ENCODE assay signal across 14 cellular contexts in the genomic region with DNA sequence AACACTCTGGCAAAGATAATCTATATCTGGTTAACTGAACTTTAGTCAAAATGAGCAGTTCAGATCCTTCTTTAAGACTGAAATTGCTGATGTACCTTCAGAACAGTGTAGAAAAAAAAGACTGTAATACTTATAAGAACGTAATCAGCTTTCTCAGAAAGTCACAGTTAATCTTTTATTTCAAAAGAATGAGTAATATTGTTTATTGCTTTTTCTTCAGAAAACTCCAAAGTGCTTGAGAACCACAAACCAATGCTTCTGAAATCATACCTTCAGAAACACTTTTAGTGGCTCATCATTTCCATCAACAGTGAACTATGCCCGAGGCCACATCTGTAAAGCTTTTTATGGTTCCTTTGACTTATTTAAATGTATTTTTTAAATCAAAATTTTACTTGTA. TPM values are rescaled to one million over a fixed set of nuclear protein-coding genes. Genes with fewer than 3 reads are reported as not detected.
DNase-seq lines count a peak whose midpoint lies in the region; ATAC-seq and TF ChIP-seq lines count a peak whose summit lies in the region.
"Had no signal": no experiment of that assay in that cellular context is flagged by ENCODE, and none has a peak within 500 bp of the region (broad histone marks: within the 10 kb centered on the region; RNA-seq: fewer than 3 reads in every experiment).

No MANE protein-coding gene starts in this region.

- H3K27me3 Mint-ChIP-seq in activated CD8-positive, alpha-beta memory T cell treated with anti-CD3 and anti-CD28 coated beads, Interleukin-2, amount 10 ng/mL, durations not matched to agents 7 days and 5 days: no peaks in the 10 kb centered on the region
- peaks cover 0 to 7% (median 2%) of the 10 kb centered on the region in 3 donors for H3K27me3 Mint-ChIP-seq in immature natural killer cell (ENCODE audit: low read depth in 3 of 3)

- H3K9me3 Mint-ChIP-seq in activated CD8-positive, alpha-beta memory T cell treated with anti-CD3 and anti-CD28 coated beads, Interleukin-2, amount 10 ng/mL, durations not matched to agents 7 days and 5 days (ENCODE audit: low read depth): peaks cover 7% of the 10 kb centered on the region
- H3K9me3 Mint-ChIP-seq in stimulated activated effector memory CD8-positive, alpha-beta T cell treated with anti-CD3 and anti-CD28 coated beads, Interleukin-12 subunit alpha, Interleukin-12 subunit beta, amount 100 ng/mL, for 72 hours: peaks cover 7% of the 10 kb centered on the region
- peaks cover 0 to 12% (median 7%) of the 10 kb centered on the region in 6 donors for H3K9me3 Mint-ChIP-seq in immature natural killer cell

- no peak overlapping the region for H3K4me3 Mint-ChIP-seq in activated CD8-positive, alpha-beta memory T cell treated with anti-CD3 and anti-CD28 coated beads, Interleukin-2, amount 10 ng/mL, durations not matched to agents 7 days and 5 days
- H3K4me3 Mint-ChIP-seq in stimulated activated effector memory CD8-positive, alpha-beta T cell treated with anti-CD3 and anti-CD28 coated beads, Interleukin-12 subunit alpha, Interleukin-12 subunit beta, amount 100 ng/mL, for 72 hours: no peak overlapping the region
- H3K4me3 Mint-ChIP-seq in immature natural killer cell: no peak overlapping the region

- no peak overlapping the region for H3K4me3 ChIP-seq in fibroblast of mammary gland (ENCODE audit: control insufficient read depth, low read depth, low read length)

- no peak overlapping the region for H3K27ac Mint-ChIP-seq in activated CD8-positive, alpha-beta memory T cell treated with anti-CD3 and anti-CD28 coated beads, Interleukin-2, amount 10 ng/mL, durations not matched to agents 7 days and 5 days
- no peak overlapping the region for H3K27ac Mint-ChIP-seq in stimulated activated effector memory CD8-positive, alpha-beta T cell treated with anti-CD3 and anti-CD28 coated beads, Interleukin-12 subunit alpha, Interleukin-12 subunit beta, amount 100 ng/mL, for 72 hours
- no peak overlapping the region for H3K27ac Mint-ChIP-seq in immature natural killer cell

- no peak for DNase-seq in activated CD8-positive, alpha-beta memory T cell treated with anti-CD3 and anti-CD28 coated beads, Interleukin-2, amount 10 ng/mL, durations not matched to agents 7 days and 5 days
- DNase-seq in activated CD8-positive, alpha-beta memory T cell treated with anti-CD3 and anti-CD28 coated beads, Interleukin-2, amount 50 U/mL, for 4 hours: no peak
- DNase-seq in NCI-H526 treated with DMSO at 0.1 percent for 48 hours (lab: John Stamatoyannopoulos, UW) (peak; percentile 51), fibroblast of mammary gland (ENCODE audit: low read depth) (peak; percentile 5), immature natural killer cell (no peak)
- DNase-seq in stimulated activated effector memory CD8-positive, alpha-beta T cell treated with anti-CD3 and anti-CD28 coated beads, Interleukin-12 subunit alpha, Interleukin-12 subunit beta, amount 100 ng/mL, for 72 hours (ENCODE audit: low spot score in 2 of 2): no peak
- DNase-seq: H7, NCI-H1436, NCI-H2029, NCI-H2171, NCI-H446 treated with DMSO at 0.1 percent for 48 hours, NCI-H774, RPMI8226 had no signal

- TF ChIP-seq CTCF in fibroblast of mammary gland (conservative IDR thresholded peaks at IDR 0.05; ENCODE audit: control insufficient read depth, insufficient read depth, low read depth, low read length): no peak

- H3K36me3 Mint-ChIP-seq in activated CD8-positive, alpha-beta memory T cell treated with anti-CD3 and anti-CD28 coated beads, Interleukin-2, amount 10 ng/mL, durations not matched to agents 7 days and 5 days: peaks cover 9% of the 10 kb centered on the region
- H3K36me3 Mint-ChIP-seq in stimulated activated effector memory CD8-positive, alpha-beta T cell treated with anti-CD3 and anti-CD28 coated beads, Interleukin-12 subunit alpha, Interleukin-12 subunit beta, amount 100 ng/mL, for 72 hours: no peaks in the 10 kb centered on the region
- H3K36me3 Mint-ChIP-seq in immature natural killer cell: peaks cover 0 to 7% (median 0%) of the 10 kb centered on the region in 3 donors

- peak; percentile 45 for ATAC-seq in activated CD8-positive, alpha-beta memory T cell treated with anti-CD3 and anti-CD28 coated beads, Interleukin-2, amount 10 ng/mL, durations not matched to agents 7 days and 5 days
- ATAC-seq in stimulated activated effector memory CD8-positive, alpha-beta T cell treated with anti-CD3 and anti-CD28 coated beads, Interleukin-12 subunit alpha, Interleukin-12 subunit beta, amount 100 ng/mL, for 72 hours: peak; percentile 91
- ATAC-seq in esophagus mucosa: no peak

- peaks cover 20% of the 10 kb centered on the region for H3K4me1 Mint-ChIP-seq in activated CD8-positive, alpha-beta memory T cell treated with anti-CD3 and anti-CD28 coated beads, Interleukin-2, amount 10 ng/mL, durations not matched to agents 7 days and 5 days
- peaks cover 9% of the 10 kb centered on the region for H3K4me1 Mint-ChIP-seq in stimulated activated effector memory CD8-positive, alpha-beta T cell treated with anti-CD3 and anti-CD28 coated beads, Interleukin-12 subunit alpha, Interleukin-12 subunit beta, amount 100 ng/mL, for 72 hours
- H3K4me1 Mint-ChIP-seq in immature natural killer cell: no peaks in the 10 kb centered on the region

- CTCF ChIA-PET in activated CD8-positive, alpha-beta memory T cell treated with anti-CD3 and anti-CD28 coated beads, Interleukin-2, amount 10 ng/mL, durations not matched to agents 7 days and 5 days (lab: Charles Lee): interaction anchor here (0.6 to 1.6 kb wide), 3 partner anchors 8 to 26 kb away, joined by 3 read pairs; no protein-coding TSS in a partner anchor

RNA-seq across cellular contexts. Expression of a gene that starts 33.3 kb away (rescaled TPM):
- 10 to 100 TPM; 47.7 to 55.1 TPM for total RNA-seq in activated CD8-positive, alpha-beta memory T cell treated with anti-CD3 and anti-CD28 coated beads, Interleukin-2, amount 10 ng/mL, durations not matched to agents 7 days and 5 days
- 10 to 100 TPM in 2 of 3 donors, 1 to 10 TPM in 1; 8.7 to 16.1 (median 11.2) TPM for polyA plus RNA-seq in immature natural killer cell
- total RNA-seq in esophagus mucosa: 30.2 TPM

RNA-seq across cellular contexts. Expression of a gene that starts 47.1 kb away (rescaled TPM):
- 100 to 1,000 TPM; 183 to 208 TPM for total RNA-seq in activated CD8-positive, alpha-beta memory T cell treated with anti-CD3 and anti-CD28 coated beads, Interleukin-2, amount 10 ng/mL, durations not matched to agents 7 days and 5 days
- 10 to 100 TPM; 52.8 to 99.8 (median 67.0) TPM for polyA plus RNA-seq in immature natural killer cell
- total RNA-seq in esophagus mucosa: 251 TPM

Comparison
In these comparisons a context has a peak if more than half of its experiments do, and no peak if none do; other contexts are left out.
1. DNase-seq: peak in NCI-H526 treated with DMSO at 0.1 percent for 48 hours (single experiment) and fibroblast of mammary gland (single experiment); none in activated CD8-positive, alpha-beta memory T cell treated with anti-CD3 and anti-CD28 coated beads, Interleukin-2, amount 10 ng/mL, durations not matched to agents 7 days and 5 days (single experiment), activated CD8-positive, alpha-beta memory T cell treated with anti-CD3 and anti-CD28 coated beads, Interleukin-2, amount 50 U/mL, for 4 hours (single experiment), stimulated activated effector memory CD8-positive, alpha-beta T cell treated with anti-CD3 and anti-CD28 coated beads, Interleukin-12 subunit alpha, Interleukin-12 subunit beta, amount 100 ng/mL, for 72 hours (0 of 2) and immature natural killer cell (0 of 3).